Comparison of ENCODE assay signal across 11 cellular contexts in the genomic region with DNA sequence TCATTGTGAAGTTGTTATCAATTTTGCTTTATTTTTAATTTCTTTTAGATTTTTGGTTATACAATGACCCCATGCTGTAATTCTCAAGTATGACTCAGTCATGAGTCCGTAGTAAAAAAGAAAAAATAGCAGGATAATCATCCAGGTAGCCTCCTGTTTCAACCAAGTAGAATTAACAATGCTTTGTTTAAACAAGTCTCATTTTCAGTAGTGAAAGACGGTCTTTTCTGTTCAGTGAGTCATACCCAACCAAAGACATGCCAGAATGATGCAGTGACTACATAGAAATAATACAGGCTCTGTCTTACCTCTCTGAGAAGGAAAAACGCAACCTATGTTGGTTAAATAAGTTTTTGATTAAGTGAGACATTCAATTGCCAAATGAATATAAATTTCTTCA.
A peak's percentile ranks its signal among the peaks of the same experiment; 100 is the strongest.
DNase-seq lines count a peak whose midpoint lies in the region; ATAC-seq and TF ChIP-seq lines count a peak whose summit lies in the region.
"Had no signal": no experiment of that assay in that cellular context is flagged by ENCODE, and none has a peak within 500 bp of the region (broad histone marks: within the 10 kb centered on the region; RNA-seq: fewer than 3 reads in every experiment).

No MANE protein-coding gene starts in this region.

- ATAC-seq in GM18498 (IDR thresholded peaks at IDR 0.05; ENCODE audit: unreplicated experiment) (peak; percentile 82), GM21825 (IDR thresholded peaks at IDR 0.05; ENCODE audit: unreplicated experiment) (peak; percentile 53), HG03571 (IDR thresholded peaks at IDR 0.05; ENCODE audit: unreplicated experiment) (peak; percentile 60)
- ATAC-seq: stimulated activated naive CD8-positive, alpha-beta T cell treated with anti-CD3 and anti-CD28 coated beads, Interleukin-15, Interleukin-2, amounts not matched to agents 100 U/mL and 50 U/mL, for 24 hours had no signal

- no peaks in the 10 kb centered on the region for H4K20me1 ChIP-seq in hepatocyte (ENCODE audit: insufficient read depth, poor library complexity, severe bottlenecking)

- 49% methylated on average over 3 of the region's 3 CpGs for WGBS in hepatocyte (ENCODE audit: low lambda C conversion rate, missing lambda C conversion rate)

- H3K9me2 ChIP-seq in hepatocyte (replicated peaks; ENCODE audit: insufficient read depth): no peaks in the 10 kb centered on the region

- H3K27me3 ChIP-seq in hepatocyte: no peaks in the 10 kb centered on the region
- H3K27me3 ChIP-seq: right atrium auricular region had no signal

- H3K4me1 ChIP-seq in hepatocyte (ENCODE audit: insufficient read depth): peaks cover 12% of the 10 kb centered on the region

- H2AFZ ChIP-seq in hepatocyte: no peak overlapping the region

- H3K9me3 ChIP-seq in hepatocyte (ENCODE audit: low read depth): no peaks in the 10 kb centered on the region
- H3K9me3 ChIP-seq: right atrium auricular region had no signal

- no peak overlapping the region for H3K4me2 ChIP-seq in hepatocyte

- H3K27ac ChIP-seq in hepatocyte: peak overlapping the region; percentile 70
- H3K27ac ChIP-seq in coronary artery: no peak overlapping the region
- H3K27ac ChIP-seq in caudate nucleus (ENCODE audit: low read depth, low read length): no peak overlapping the region

- no peaks in the 10 kb centered on the region for H3K36me3 ChIP-seq in hepatocyte (replicated peaks; ENCODE audit: insufficient read depth, low read depth)
- H3K36me3 ChIP-seq: right atrium auricular region had no signal

- DNase-seq in hepatocyte (ENCODE audit: low spot score) (peak; percentile 26), coronary artery (ENCODE audit: low spot score) (no peak), AG20443 (ENCODE audit: low spot score) (no peak), caudate nucleus (lab: John Stamatoyannopoulos, UW) (no peak)
- no peak for DNase-seq in activated CD4-positive, alpha-beta T cell treated with anti-CD3 and anti-CD28 coated beads for 48 hours
- DNase-seq: activated CD4-positive, CD25-positive, alpha-beta regulatory T cell; stimulated activated naive CD8-positive, alpha-beta T cell treated with anti-CD3 and anti-CD28 coated beads, Interleukin-15, Interleukin-2, amounts not matched to agents 100 U/mL and 50 U/mL, for 24 hours had no signal

- no peak overlapping the region for H3K4me3 ChIP-seq in hepatocyte
- no peak overlapping the region for H3K4me3 ChIP-seq in coronary artery
- H3K4me3 ChIP-seq: right atrium auricular region had no signal

- no peaks in the 10 kb centered on the region for H3K79me2 ChIP-seq in hepatocyte

- TF ChIP-seq CTCF in hepatocyte (IDR thresholded peaks at IDR 0.05; ENCODE audit: poor library complexity): no peak
- no peak for TF ChIP-seq CTCF in coronary artery (IDR thresholded peaks at IDR 0.05)
